Comparison of ENCODE assay signal across 1 cellular context in the genomic region with DNA sequence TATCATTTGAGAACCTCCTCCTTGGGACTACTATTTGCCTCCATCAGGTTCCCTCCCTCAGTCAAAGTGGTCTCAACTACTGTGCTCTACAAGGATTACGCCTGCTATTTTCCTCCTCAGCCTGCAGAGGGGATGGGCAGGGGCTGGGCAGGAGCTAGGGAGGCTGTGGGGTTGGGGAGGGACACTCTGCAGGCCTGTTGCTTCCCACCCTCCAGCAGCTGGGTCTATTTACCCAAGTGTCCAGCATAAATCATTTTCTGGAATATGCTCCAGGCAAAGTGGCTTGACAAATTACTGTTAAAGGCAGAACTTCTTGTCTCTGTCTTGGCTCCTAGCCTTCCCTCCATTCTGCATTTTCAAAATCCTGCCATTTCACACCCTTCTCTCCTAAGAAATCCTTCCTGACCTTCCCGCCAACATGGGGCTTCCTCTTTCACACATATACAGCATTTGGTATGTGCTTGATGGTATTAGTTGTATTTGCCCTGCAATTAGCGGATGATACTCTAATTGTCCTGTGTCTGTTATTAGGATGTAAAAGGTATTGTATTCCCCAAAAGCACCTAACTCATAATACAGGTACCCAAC.
TF ChIP-seq lines count a peak whose summit lies in the region.

No MANE protein-coding gene starts in this region.

TF ChIP-seq in HEK293T, 16 proteins besides CTCF, POLR2A, EP300 and RAD21:
- TF ChIP-seq, protein P1, sequence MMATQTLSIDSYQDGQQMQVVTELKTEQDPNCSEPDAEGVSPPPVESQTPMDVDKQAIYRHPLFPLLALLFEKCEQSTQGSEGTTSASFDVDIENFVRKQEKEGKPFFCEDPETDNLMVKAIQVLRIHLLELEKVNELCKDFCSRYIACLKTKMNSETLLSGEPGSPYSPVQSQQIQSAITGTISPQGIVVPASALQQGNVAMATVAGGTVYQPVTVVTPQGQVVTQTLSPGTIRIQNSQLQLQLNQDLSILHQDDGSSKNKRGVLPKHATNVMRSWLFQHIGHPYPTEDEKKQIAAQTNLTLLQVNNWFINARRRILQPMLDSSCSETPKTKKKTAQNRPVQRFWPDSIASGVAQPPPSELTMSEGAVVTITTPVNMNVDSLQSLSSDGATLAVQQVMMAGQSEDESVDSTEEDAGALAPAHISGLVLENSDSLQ (IDR thresholded peaks at IDR 0.05) = peak; percentile 72
- no peak for TF ChIP-seq FOXA1 (IDR thresholded peaks at IDR 0.05)
